In genomic region chr7:17651296-17651695, GRCh38 we compare ENCODE assay signal across 19 cellular contexts.
DNase-seq lines count a peak whose midpoint lies in the region; TF ChIP-seq lines count a peak whose summit lies in the region.
"Had no signal": no experiment of that assay in that cellular context is flagged by ENCODE, and none has a peak within 500 bp of the region (broad histone marks: within the 10 kb centered on the region; RNA-seq: fewer than 3 reads in every experiment).

No MANE protein-coding gene starts in this region.

- H3K9me3 Mint-ChIP-seq in glutamatergic neuron (ENCODE audit: unreplicated experiment), result peaks cover 1% of the 10 kb centered on the region
- H3K9me3 Mint-ChIP-seq: nephron progenitor cell, T-cell had no signal

- H2AFZ ChIP-seq in SK-N-SH (ENCODE audit: low read depth), result peak overlapping the region; percentile 61

- H3K4me3 Mint-ChIP-seq in glutamatergic neuron (ENCODE audit: unreplicated experiment), result no peak overlapping the region
- H3K4me3 Mint-ChIP-seq: nephron progenitor cell, T-cell had no signal

- H3K27me3 ChIP-seq in SK-N-SH (ENCODE audit: insufficient read depth), result no peaks in the 10 kb centered on the region; the same call in 1 of the 2 replicates
- no peaks in the 10 kb centered on the region for H3K27me3 ChIP-seq in esophagus squamous epithelium
- no peaks in the 10 kb centered on the region for H3K27me3 ChIP-seq in tibial nerve
- H3K27me3 ChIP-seq: cardiac muscle cell, dorsolateral prefrontal cortex had no signal

- no peak overlapping the region for H3K27ac Mint-ChIP-seq in glutamatergic neuron (ENCODE audit: unreplicated experiment)
- H3K27ac Mint-ChIP-seq: nephron progenitor cell, T-cell had no signal

- TF ChIP-seq EP300 in SK-N-SH (IDR thresholded peaks at IDR 0.05; ENCODE audit: borderline replicate concordance in 1 of 2, low read depth in 1 of 2, low read length in 1 of 2), result no peak
- TF ChIP-seq EP300 in tibial nerve (IDR thresholded peaks at IDR 0.05), result no peak

- H3K4me2 ChIP-seq in SK-N-SH, result no peak overlapping the region
- H3K4me2 ChIP-seq: KMS-11 had no signal

- no peaks in the 10 kb centered on the region for H3K27me3 Mint-ChIP-seq in glutamatergic neuron (ENCODE audit: unreplicated experiment)

- CTCF ChIA-PET in SK-N-SH (lab: Yijun Ruan, JAX), result interaction anchor here (0.7 to 1.6 kb wide), 6 partner anchors 10 to 668 kb away, joined by 3 to 10 read pairs (median 4); no protein-coding TSS in a partner anchor

- POLR2A ChIA-PET in SK-N-SH (lab: Yijun Ruan, JAX), result no interaction called here

- H3K79me2 ChIP-seq in SK-N-SH (ENCODE audit: insufficient read depth), result no peaks in the 10 kb centered on the region

- 21% methylated on average over 2 of the region's 2 CpGs for WGBS in SK-N-SH (ENCODE audit: low lambda C conversion rate)
- 45 to 67% methylated on average over 2 of the region's 2 CpGs for WGBS in esophagus squamous epithelium, 2 donors
- 25 to 30% methylated on average over 2 of the region's 2 CpGs for WGBS in tibial nerve, 2 donors

- no peaks in the 10 kb centered on the region for H3K36me3 Mint-ChIP-seq in glutamatergic neuron (ENCODE audit: unreplicated experiment)
- H3K36me3 Mint-ChIP-seq: T-cell had no signal

- H3K4me3 ChIP-seq in SK-N-SH (ENCODE audit: low read depth in 2 of 2, low read length in 1 of 2) (no peak overlapping the region), esophagus squamous epithelium (no peak overlapping the region), tibial nerve (no peak overlapping the region)
- H3K4me3 ChIP-seq: cardiac muscle cell, dorsolateral prefrontal cortex, psoas muscle had no signal

- H3K9ac ChIP-seq in SK-N-SH, result no peak overlapping the region
- H3K9ac ChIP-seq: KMS-11 had no signal

- H3K27ac ChIP-seq in SK-N-SH (ENCODE audit: low read depth in 2 of 2, low read length in 1 of 2) (peak overlapping the region; percentile 49 to 54; a peak in 3 of 4 replicates), esophagus squamous epithelium (peak overlapping the region in 3 of 4 donors; percentile 57 to 70 (median 68)), tibial nerve (peak overlapping the region; percentile 56 to 79 (median 69))
- H3K27ac ChIP-seq: cardiac muscle cell, KMS-11, psoas muscle had no signal

- TF ChIP-seq CTCF in SK-N-SH (IDR thresholded peaks at IDR 0.05) (no peak), esophagus squamous epithelium (IDR thresholded peaks at IDR 0.05) (no peak), tibial nerve (IDR thresholded peaks at IDR 0.05) (no peak), glutamatergic neuron (IDR thresholded peaks at IDR 0.05; ENCODE audit: partially characterized antibody, unreplicated experiment) (no peak)

- TF ChIP-seq POLR2A in esophagus squamous epithelium (IDR thresholded peaks at IDR 0.05), result no peak
- TF ChIP-seq POLR2A in tibial nerve (IDR thresholded peaks at IDR 0.05), result no peak

- no peak for TF ChIP-seq RAD21 in SK-N-SH (IDR thresholded peaks at IDR 0.05; ENCODE audit: low read length)

- H3K36me3 ChIP-seq in SK-N-SH (replicated peaks in 1 of 2; ENCODE audit: control insufficient read depth in 1 of 2, insufficient read depth in 2 of 2, low read length in 1 of 2), result no peaks in the 10 kb centered on the region
- no peaks in the 10 kb centered on the region for H3K36me3 ChIP-seq in esophagus squamous epithelium
- H3K36me3 ChIP-seq in tibial nerve, result no peaks in the 10 kb centered on the region
- H3K36me3 ChIP-seq: cardiac muscle cell had no signal

- intact Hi-C loops in esophagus squamous epithelium (cut with DNase I), result no loop called here

- H3K9me3 ChIP-seq in SK-N-SH (no peaks in the 10 kb centered on the region), esophagus squamous epithelium (no peaks in the 10 kb centered on the region), tibial nerve (no peaks in the 10 kb centered on the region)
- H3K9me3 ChIP-seq: psoas muscle had no signal

- H3K4me1 Mint-ChIP-seq in glutamatergic neuron (ENCODE audit: low read depth, unreplicated experiment), result peaks cover 1% of the 10 kb centered on the region
- H3K4me1 Mint-ChIP-seq: nephron progenitor cell, T-cell had no signal

- DNase-seq in SK-N-SH (no peak), esophagus squamous epithelium (lab: John Stamatoyannopoulos, UW) (no peak), myocyte (ENCODE audit: low read depth) (peak; percentile 18), tibial nerve (ENCODE audit: low spot score in 2 of 2) (no peak), NCI-H128 (lab: John Stamatoyannopoulos, UW; ENCODE audit: unreplicated experiment) (no peak), glutamatergic neuron (no peak)
- no peak for DNase-seq in stimulated activated CD4-positive, alpha-beta T cell treated with anti-CD3 and anti-CD28 coated beads, Interleukin-15, amount 100 ng/mL, for 24 hours
- DNase-seq: activated CD4-positive, alpha-beta T cell treated with anti-CD3 and anti-CD28 coated beads for 4 hours; activated CD8-positive, alpha-beta memory T cell treated with anti-CD3 and anti-CD28 coated beads, Interleukin-2, amount 50 U/mL, for 4 hours; Calu3; dorsolateral prefrontal cortex; kidney; NCI-H2081; nephron progenitor cell; psoas muscle; RPMI8226; T-cell had no signal

- no peaks in the 10 kb centered on the region for H3K9me2 ChIP-seq in SK-N-SH

- H3K4me1 ChIP-seq in SK-N-SH (ENCODE audit: control insufficient read depth in 1 of 2, insufficient read depth in 2 of 2, low read depth in 1 of 2, low read length in 1 of 2) (peaks cover 0 to 7% of the 10 kb centered on the region in 2 experiments; a peak in 1 of 4 replicates), esophagus squamous epithelium (peaks cover 0 to 39% (median 26%) of the 10 kb centered on the region in 3 donors), tibial nerve (peaks cover 0 to 82% (median 13%) of the 10 kb centered on the region in 4 donors)
- H3K4me1 ChIP-seq: psoas muscle had no signal

- no peaks in the 10 kb centered on the region for H4K20me1 ChIP-seq in SK-N-SH (ENCODE audit: insufficient read depth)

- peaks cover 8% of the 10 kb centered on the region for H3F3A ChIP-seq in SK-N-SH (replicated peaks; ENCODE audit: insufficient read depth)

TF ChIP-seq in SK-N-SH, 30 proteins besides CTCF, POLR2A, EP300 and RAD21:
- no peak for TF ChIP-seq TCF12 (IDR thresholded peaks at IDR 0.05)
TF ChIP-seq in SK-N-SH: peak in this region for 0.
